8 cellular contexts compared by ENCODE assay signal in the genomic region with DNA sequence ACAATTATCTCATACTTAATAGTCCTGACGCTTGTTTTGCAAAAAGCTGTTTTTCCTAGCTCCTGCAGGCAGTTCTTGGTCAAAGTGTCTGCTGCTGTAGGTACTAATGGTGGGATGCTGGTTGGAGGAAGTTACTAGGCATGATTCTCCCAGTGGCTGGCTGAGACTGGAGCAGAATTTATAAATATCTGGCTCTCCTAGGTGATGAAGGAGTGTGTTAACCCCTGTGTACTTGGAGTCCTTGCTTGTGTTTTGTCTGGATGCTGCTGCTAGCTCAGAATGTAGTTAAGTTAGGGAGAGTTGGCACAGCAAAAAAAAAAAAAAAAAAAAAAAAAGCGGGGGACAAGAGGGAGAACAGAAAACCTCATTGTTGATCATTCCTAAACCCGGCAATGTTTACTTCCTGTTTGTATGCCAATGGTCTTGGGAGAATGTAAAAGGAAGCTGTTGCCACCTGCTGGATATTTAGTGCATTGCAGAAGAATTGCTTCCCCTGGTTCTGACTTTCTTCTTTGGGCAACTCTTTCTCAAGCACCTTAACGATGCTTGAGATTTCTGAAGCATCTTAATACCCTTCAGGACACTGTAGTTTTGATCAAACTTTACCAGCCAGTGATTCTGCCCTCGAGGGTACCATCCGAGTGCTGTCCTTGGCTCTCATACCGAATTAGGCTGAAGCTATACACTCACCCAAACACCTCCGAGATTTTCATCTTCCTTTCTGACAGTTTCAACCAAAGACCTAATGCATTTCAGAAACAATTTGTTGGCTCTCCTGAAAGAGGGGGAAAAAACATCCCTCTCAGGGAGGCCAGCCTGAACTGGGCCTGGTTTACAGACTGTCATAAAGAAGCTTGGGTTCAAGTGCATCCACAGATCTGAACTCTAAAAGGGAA.
DNase-seq lines count a peak whose midpoint lies in the region; ATAC-seq and TF ChIP-seq lines count a peak whose summit lies in the region.

No MANE protein-coding gene starts in this region.

- no peak overlapping the region for H3K4me3 Mint-ChIP-seq in activated CD4-positive, alpha-beta memory T cell treated with anti-CD3 and anti-CD28 coated beads, Interleukin-2, amount 10 ng/mL, durations not matched to agents 7 days and 5 days
- no peak overlapping the region for H3K4me3 Mint-ChIP-seq in neural crest cell

- H3K9me3 ChIP-seq in DND-41 (ENCODE audit: insufficient read depth, low read length, severe bottlenecking), result no peaks in the 10 kb centered on the region

- H3K9me3 Mint-ChIP-seq in activated CD4-positive, alpha-beta memory T cell treated with anti-CD3 and anti-CD28 coated beads, Interleukin-2, amount 10 ng/mL, durations not matched to agents 7 days and 5 days, result no peaks in the 10 kb centered on the region
- no peaks in the 10 kb centered on the region for H3K9me3 Mint-ChIP-seq in neural crest cell

- DNase-seq in DND-41, result peak; percentile 64
- peak; percentile 55 for DNase-seq in NCI-H226
- DNase-seq in activated CD4-positive, alpha-beta memory T cell treated with anti-CD3 and anti-CD28 coated beads, Interleukin-2, amount 10 ng/mL, durations not matched to agents 7 days and 5 days, result peak; percentile 37
- DNase-seq in fibroblast of the conjunctiva (ENCODE audit: low read depth), result peak; percentile 55
- peak; percentile 66 for DNase-seq in neural crest cell (ENCODE audit: low read depth, low spot score)
- DNase-seq in activated effector memory CD4-positive, alpha-beta T cell treated with anti-CD3 and anti-CD28 coated beads, Interleukin-2, amount 50 U/mL, for 16 hours, result no peak

- H4K20me1 ChIP-seq in DND-41 (ENCODE audit: insufficient read depth, low read length), result no peaks in the 10 kb centered on the region

- H3K9ac ChIP-seq in DND-41 (ENCODE audit: low read depth, low read length), result peak overlapping the region; percentile 10; the same call in 1 of the 2 replicates

- peaks cover 8% of the 10 kb centered on the region for H3K27me3 ChIP-seq in DND-41 (ENCODE audit: insufficient read depth, low read length, poor library complexity)

- H3K4me2 ChIP-seq in DND-41 (ENCODE audit: insufficient read depth, low read length), result peak overlapping the region; percentile 58

- CTCF ChIA-PET in activated CD4-positive, alpha-beta memory T cell treated with anti-CD3 and anti-CD28 coated beads, Interleukin-2, amount 10 ng/mL, durations not matched to agents 7 days and 5 days (lab: Charles Lee), result interaction anchor here (0.6 to 3.2 kb wide), 29 partner anchors 8 to 1855 kb away, joined by 3 to 32 read pairs (median 4); no protein-coding TSS in a partner anchor

- no peaks in the 10 kb centered on the region for H3K36me3 Mint-ChIP-seq in activated CD4-positive, alpha-beta memory T cell treated with anti-CD3 and anti-CD28 coated beads, Interleukin-2, amount 10 ng/mL, durations not matched to agents 7 days and 5 days (ENCODE audit: low read depth)
- peaks cover 3% of the 10 kb centered on the region for H3K36me3 Mint-ChIP-seq in neural crest cell (ENCODE audit: low read depth)

- TF ChIP-seq CTCF in DND-41 (IDR thresholded peaks at IDR 0.05; ENCODE audit: borderline replicate concordance, extremely low read depth, low read length, poor library complexity, severe bottlenecking), result peak; percentile 93
- TF ChIP-seq CTCF in neural crest cell (conservative IDR thresholded peaks at IDR 0.05), result peak; percentile 92

- H3K4me3 ChIP-seq in DND-41 (ENCODE audit: low read depth in 1 of 2, low read length in 2 of 2), result peak overlapping the region in 1 of 2 experiments; percentile 11; a peak in 1 of 4 replicates

- H3K4me1 ChIP-seq in DND-41 (ENCODE audit: insufficient read depth, low read length), result peaks cover 8% of the 10 kb centered on the region; the same call in 1 of the 2 replicates

- H3K27ac ChIP-seq in DND-41 (ENCODE audit: low read length), result no peak overlapping the region

- H3K36me3 ChIP-seq in DND-41 (ENCODE audit: insufficient read depth, low read length), result no peaks in the 10 kb centered on the region

- no peaks in the 10 kb centered on the region for H3K79me2 ChIP-seq in DND-41 (ENCODE audit: insufficient read depth, low read length)

- H3K27ac Mint-ChIP-seq in activated CD4-positive, alpha-beta memory T cell treated with anti-CD3 and anti-CD28 coated beads, Interleukin-2, amount 10 ng/mL, durations not matched to agents 7 days and 5 days, result no peak overlapping the region
- H3K27ac Mint-ChIP-seq in neural crest cell (ENCODE audit: unreplicated experiment), result peak overlapping the region; percentile 75

- ATAC-seq in DND-41 (ENCODE audit: insufficient read depth, low read depth), result peak; percentile 84
- peak; percentile 87 for ATAC-seq in GM19351 (IDR thresholded peaks at IDR 0.05; ENCODE audit: unreplicated experiment)
- ATAC-seq in HG03342 (IDR thresholded peaks at IDR 0.05; ENCODE audit: unreplicated experiment), result peak; percentile 94

- peaks cover 15% of the 10 kb centered on the region for H3K27me3 Mint-ChIP-seq in activated CD4-positive, alpha-beta memory T cell treated with anti-CD3 and anti-CD28 coated beads, Interleukin-2, amount 10 ng/mL, durations not matched to agents 7 days and 5 days
- peaks cover 4% of the 10 kb centered on the region for H3K27me3 Mint-ChIP-seq in neural crest cell (ENCODE audit: low read depth)

- H3K4me1 Mint-ChIP-seq in activated CD4-positive, alpha-beta memory T cell treated with anti-CD3 and anti-CD28 coated beads, Interleukin-2, amount 10 ng/mL, durations not matched to agents 7 days and 5 days, result no peaks in the 10 kb centered on the region
- peaks cover 14% of the 10 kb centered on the region for H3K4me1 Mint-ChIP-seq in neural crest cell

- POLR2A ChIA-PET in activated CD4-positive, alpha-beta memory T cell treated with anti-CD3 and anti-CD28 coated beads, Interleukin-2, amount 10 ng/mL, durations not matched to agents 7 days and 5 days (lab: Charles Lee), result no interaction called here

- H2AFZ ChIP-seq in DND-41 (ENCODE audit: low read depth, low read length), result peak overlapping the region; percentile 86
